12 cellular contexts compared by ENCODE assay signal in genomic region chr19:19026299-19026971, GRCh38. TPM values are rescaled to one million over a fixed set of nuclear protein-coding genes. Genes with fewer than 3 reads are reported as not detected.
A peak's percentile ranks its signal among the peaks of the same experiment; 100 is the strongest.
DNase-seq lines count a peak whose midpoint lies in the region; ATAC-seq and TF ChIP-seq lines count a peak whose summit lies in the region.
"Had no signal": no experiment of that assay in that cellular context is flagged by ENCODE, and none has a peak within 500 bp of the region (broad histone marks: within the 10 kb centered on the region; RNA-seq: fewer than 3 reads in every experiment).

No MANE protein-coding gene starts in this region.

- H3K36me3 Mint-ChIP-seq in WTC11 (peaks cover 79% of the 10 kb centered on the region), immature natural killer cell (peaks cover 22 to 50% (median 24%) of the 10 kb centered on the region in 3 donors)

- POLR2A ChIA-PET in SK-N-SH (lab: Yijun Ruan, JAX) (no interaction called here), WTC11 (lab: Charles Lee) (no interaction called here)

- peaks cover 33% of the 10 kb centered on the region for H4K20me1 ChIP-seq in SK-N-SH (ENCODE audit: insufficient read depth)

- H3K4me3 Mint-ChIP-seq in WTC11 (no peak overlapping the region), immature natural killer cell (no peak overlapping the region)
- H3K4me3 Mint-ChIP-seq: activated CD4-positive, alpha-beta memory T cell treated with anti-CD3 and anti-CD28 coated beads, Interleukin-2, amount 10 ng/mL, durations not matched to agents 7 days and 5 days; central memory CD8-positive, alpha-beta T cell had no signal

- 0 out of 2 replicates have a peak, but pooled peaks have one; percentile 9 for TF ChIP-seq CTCF in SK-N-SH (IDR thresholded peaks at IDR 0.05)
- no peak for TF ChIP-seq CTCF in WTC11 (IDR thresholded peaks at IDR 0.05)
- no peak for TF ChIP-seq CTCF in testis (IDR thresholded peaks at IDR 0.05)

- no peak overlapping the region for H3K4me2 ChIP-seq in SK-N-SH

- WGBS in SK-N-SH (ENCODE audit: low lambda C conversion rate), result 82% methylated on average over 10 of the region's 10 CpGs
- WGBS in testis, 2 donors, result 66 to 77% methylated on average over 10 of the region's 10 CpGs

- intact Hi-C loops in testis (cut with DNase I; ENCODE audit: low total_unique reads), result no loop called here

- TF ChIP-seq RAD21 in SK-N-SH (IDR thresholded peaks at IDR 0.05; ENCODE audit: low read length), result no peak

- H2AFZ ChIP-seq in SK-N-SH (ENCODE audit: low read depth), result no peak overlapping the region

- H3K9ac ChIP-seq in SK-N-SH, result no peak overlapping the region

- peaks cover 0 to 5% of the 10 kb centered on the region in 2 experiments; a peak in 1 of 4 replicates for H3K4me1 ChIP-seq in SK-N-SH (ENCODE audit: control insufficient read depth in 1 of 2, insufficient read depth in 2 of 2, low read depth in 1 of 2, low read length in 1 of 2)
- no peaks in the 10 kb centered on the region for H3K4me1 ChIP-seq in testis

- H3K9me3 ChIP-seq in SK-N-SH (no peaks in the 10 kb centered on the region), testis (no peaks in the 10 kb centered on the region)
- H3K9me3 ChIP-seq: tibial artery had no signal

- no peak overlapping the region for H3K27ac ChIP-seq in SK-N-SH (ENCODE audit: low read depth in 2 of 2, low read length in 1 of 2)
- H3K27ac ChIP-seq in testis, result no peak overlapping the region
- H3K27ac ChIP-seq: tibial artery had no signal

- H3K27ac Mint-ChIP-seq in WTC11, result no peak overlapping the region
- peak overlapping the region in 4 of 6 donors; percentile 28 to 73 (median 48) for H3K27ac Mint-ChIP-seq in immature natural killer cell
- H3K27ac Mint-ChIP-seq: activated CD4-positive, alpha-beta memory T cell treated with anti-CD3 and anti-CD28 coated beads, Interleukin-2, amount 10 ng/mL, durations not matched to agents 7 days and 5 days had no signal

- no peak for TF ChIP-seq EP300 in SK-N-SH (IDR thresholded peaks at IDR 0.05; ENCODE audit: borderline replicate concordance in 1 of 2, low read depth in 1 of 2, low read length in 1 of 2)

- H3K27me3 ChIP-seq in SK-N-SH (ENCODE audit: insufficient read depth), result no peaks in the 10 kb centered on the region
- H3K27me3 ChIP-seq in testis, result no peaks in the 10 kb centered on the region
- H3K27me3 ChIP-seq: tibial artery had no signal

- H3K36me3 ChIP-seq in SK-N-SH (replicated peaks in 1 of 2; ENCODE audit: control insufficient read depth in 1 of 2, insufficient read depth in 2 of 2, low read length in 1 of 2) (peaks cover 53 to 57% of the 10 kb centered on the region in 2 experiments), testis (ENCODE audit: low read depth, missing control alignments) (no peaks in the 10 kb centered on the region)

- H3K9me2 ChIP-seq in SK-N-SH, result no peaks in the 10 kb centered on the region

- H3K9me3 Mint-ChIP-seq in WTC11 (no peaks in the 10 kb centered on the region), immature natural killer cell (no peaks in the 10 kb centered on the region)
- H3K9me3 Mint-ChIP-seq: activated CD4-positive, alpha-beta memory T cell treated with anti-CD3 and anti-CD28 coated beads, Interleukin-2, amount 10 ng/mL, durations not matched to agents 7 days and 5 days; central memory CD8-positive, alpha-beta T cell had no signal

- H3K4me1 Mint-ChIP-seq in WTC11 (no peaks in the 10 kb centered on the region), immature natural killer cell (peaks cover 33 to 59% of the 10 kb centered on the region in 2 donors)

- no peak for TF ChIP-seq POLR2A in testis (IDR thresholded peaks at IDR 0.05)

- H3K4me3 ChIP-seq in SK-N-SH (ENCODE audit: low read depth in 2 of 2, low read length in 1 of 2), result no peak overlapping the region
- no peak overlapping the region for H3K4me3 ChIP-seq in testis
- H3K4me3 ChIP-seq: tibial artery had no signal

- H3K79me2 ChIP-seq in SK-N-SH (ENCODE audit: insufficient read depth), result peaks cover 94% of the 10 kb centered on the region

- no peaks in the 10 kb centered on the region for H3K27me3 Mint-ChIP-seq in WTC11 (ENCODE audit: low read depth)
- H3K27me3 Mint-ChIP-seq in immature natural killer cell (ENCODE audit: low read depth in 3 of 3), result peaks cover 0 to 1% (median 0%) of the 10 kb centered on the region in 3 donors
- H3K27me3 Mint-ChIP-seq: activated CD4-positive, alpha-beta memory T cell treated with anti-CD3 and anti-CD28 coated beads, Interleukin-2, amount 10 ng/mL, durations not matched to agents 7 days and 5 days; central memory CD8-positive, alpha-beta T cell had no signal

- DNase-seq in SK-N-SH, result no peak
- no peak for DNase-seq in WTC11 (ENCODE audit: low spot score)
- no peak for DNase-seq in immature natural killer cell
- peak; percentile 49 for DNase-seq in testis
- DNase-seq in SKM-1 treated with dmso at 0.1 percent for 144 hours (lab: John Stamatoyannopoulos, UW; ENCODE audit: unreplicated experiment), result no peak
- DNase-seq in NOMO-1 treated with DMSO at 0.1 percent for 48 hours (lab: John Stamatoyannopoulos, UW; ENCODE audit: unreplicated experiment), result no peak
- DNase-seq: activated CD4-positive, alpha-beta memory T cell treated with anti-CD3 and anti-CD28 coated beads, Interleukin-2, amount 10 ng/mL, durations not matched to agents 7 days and 5 days; kidney glomerular epithelial cell had no signal

- H3F3A ChIP-seq in SK-N-SH (replicated peaks; ENCODE audit: insufficient read depth), result peaks cover 17% of the 10 kb centered on the region

- ATAC-seq in SK-N-SH treated with all-trans-retinoic acid at 6 μM for 48 hours, result no peak; the same call in 2 of the 3 replicates
- peak; percentile 43; the same call in 1 of the 2 replicates for ATAC-seq in WTC11
- no peak for ATAC-seq in HG03565 (IDR thresholded peaks at IDR 0.05; ENCODE audit: unreplicated experiment)

- CTCF ChIA-PET in SK-N-SH (lab: Yijun Ruan, JAX) (interaction anchor here (1.0 to 1.5 kb wide), 4 partner anchors 22 to 148 kb away, joined by 3 to 5 read pairs (median 3); no protein-coding TSS in a partner anchor), WTC11 (lab: Charles Lee) (no interaction called here)

TF ChIP-seq in SK-N-SH, 30 proteins besides CTCF, POLR2A, EP300 and RAD21 (continues in another document):
- no peak for TF ChIP-seq SMC3 (IDR thresholded peaks at IDR 0.05; ENCODE audit: low read depth, low read length)

TF ChIP-seq in SK-N-SH treated with all-trans-retinoic acid at 6 μM for 48 hours, 23 proteins besides CTCF, POLR2A, EP300 and RAD21:
- TF ChIP-seq ISL1 (CRISPR knock-in tag; IDR thresholded peaks at IDR 0.05) (no peak), ZC3H10 (CRISPR knock-in tag; IDR thresholded peaks at IDR 0.05) (no peak), ZNF70 (CRISPR knock-in tag; IDR thresholded peaks at IDR 0.05) (no peak)
TF ChIP-seq in SK-N-SH treated with all-trans-retinoic acid at 6 μM for 48 hours: peak in this region for 0.

TF ChIP-seq in WTC11, 78 proteins besides CTCF, POLR2A, EP300 and RAD21 (continues in another document):
- no peak for TF ChIP-seq HMGA2 (CRISPR knock-in tag; IDR thresholded peaks at IDR 0.05)
- no peak for TF ChIP-seq GABPB1 (CRISPR knock-in tag; IDR thresholded peaks at IDR 0.05)
- no peak for TF ChIP-seq ZNF263 (CRISPR knock-in tag; IDR thresholded peaks at IDR 0.05; ENCODE audit: low read depth)
- no peak for TF ChIP-seq ZNF121 (CRISPR knock-in tag; IDR thresholded peaks at IDR 0.05)
- no peak for TF ChIP-seq NFYB (CRISPR knock-in tag; conservative IDR thresholded peaks at IDR 0.05; ENCODE audit: low read depth)
- no peak for TF ChIP-seq TEAD4 (CRISPR knock-in tag; IDR thresholded peaks at IDR 0.05)
- TF ChIP-seq NR2C2 (CRISPR knock-in tag; IDR thresholded peaks at IDR 0.05), result no peak
- TF ChIP-seq SMAD4 (CRISPR knock-in tag; IDR thresholded peaks at IDR 0.05), result no peak
- no peak for TF ChIP-seq AR (CRISPR knock-in tag; IDR thresholded peaks at IDR 0.05)

RNA-seq across cellular contexts. Expression of gene SUGP2, which starts 6.9 kb away (rescaled TPM):
- polyA plus RNA-seq in SK-N-SH (2012; rRNA removed) (56.3 and 74.9 TPM in 2 replicates), immature natural killer cell (10 to 100 TPM in 1 of 3 donors, 1 to 10 TPM in 2; 7.4 to 19.4 (median 7.9) TPM), testis (ENCODE audit: insufficient read depth, low read depth, low replicate concordance) (331 TPM)
- 22.0 and 27.1 TPM in 2 replicates for polyA plus RNA-seq in SK-N-SH (2012; cell fraction: cytosol; rRNA removed)
- 274 and 332 TPM in 2 replicates for polyA plus RNA-seq in SK-N-SH (2012; cell fraction: nucleus; rRNA removed)
- total RNA-seq in WTC11 (2021) (156 to 160 TPM (median 156 TPM) in 3 replicates), testis (100 to 1,000 TPM; 176 to 254 TPM)

RNA-seq across cellular contexts. Expression of gene ARMC6, which starts 7.0 kb away (rescaled TPM):
- polyA plus RNA-seq in SK-N-SH (2012; rRNA removed) (32.2 and 34.7 TPM in 2 replicates), immature natural killer cell (10 to 100 TPM; 45.8 to 58.4 (median 49.9) TPM), testis (ENCODE audit: insufficient read depth, low read depth, low replicate concordance) (62.0 TPM)
- polyA plus RNA-seq in SK-N-SH (2012; cell fraction: cytosol; rRNA removed), result 13.8 and 22.3 TPM in 2 replicates
- 30.9 and 32.2 TPM in 2 replicates for polyA plus RNA-seq in SK-N-SH (2012; cell fraction: nucleus; rRNA removed)
- total RNA-seq in WTC11 (2021) (47.9 to 58.8 TPM (median 49.9 TPM) in 3 replicates), testis (10 to 100 TPM; 53.2 to 57.0 TPM)

RNA-seq across cellular contexts. Expression of gene SLC25A42, which starts 37.4 kb away (rescaled TPM):
- 4.3 and 6.1 TPM in 2 replicates for polyA plus RNA-seq in SK-N-SH (2012; rRNA removed)
- 2.8 and 4.3 TPM in 2 replicates for polyA plus RNA-seq in SK-N-SH (2012; cell fraction: cytosol; rRNA removed)
- polyA plus RNA-seq in SK-N-SH (2012; cell fraction: nucleus; rRNA removed), result 16.9 and 18.8 TPM in 2 replicates
- 8.1 to 9.2 TPM (median 8.7 TPM) in 3 replicates for total RNA-seq in WTC11 (2021)
- 10 to 100 TPM; 10.4 to 24.8 (median 12.9) TPM for polyA plus RNA-seq in immature natural killer cell
- 10 to 100 TPM; 14.3 to 14.7 TPM for total RNA-seq in testis
- 14.0 TPM for polyA plus RNA-seq in testis (ENCODE audit: insufficient read depth, low read depth, low replicate concordance)

Comparison
In these comparisons a context has a peak if more than half of its experiments do, and no peak if none do; other contexts are left out.
1. Of the 6 proteins assayed by ChIP-seq in both WTC11 and SK-N-SH: peak only in WTC11: none; only in SK-N-SH: CTCF; in both: none; in neither: 5.